8 cellular contexts compared by ENCODE assay signal in genomic region chr7:82017334-82017943, GRCh38.
DNase-seq lines count a peak whose midpoint lies in the region; ATAC-seq and TF ChIP-seq lines count a peak whose summit lies in the region.

No MANE protein-coding gene starts in this region.

- no peak overlapping the region for H3K27ac ChIP-seq in C4-2B
- H3K27ac ChIP-seq in stomach: no peak overlapping the region
- no peak overlapping the region for H3K27ac ChIP-seq in uterus

- H3K27me3 ChIP-seq in stomach: no peaks in the 10 kb centered on the region
- no peaks in the 10 kb centered on the region for H3K27me3 ChIP-seq in uterus

- ATAC-seq in left lobe of liver: peak; percentile 70
- ATAC-seq in HG02798 (IDR thresholded peaks at IDR 0.05; ENCODE audit: poor library complexity, unreplicated experiment): no peak

- H3K4me1 ChIP-seq in stomach (no peaks in the 10 kb centered on the region), uterus (no peaks in the 10 kb centered on the region)

- DNase-seq in HT-29 (ENCODE audit: low spot score) (peak; percentile 47), amniotic epithelial cell (ENCODE audit: low read depth) (peak; percentile 53), left lobe of liver (ENCODE audit: low spot score) (no peak), GM19238 (ENCODE audit: insufficient read length, low spot score) (no peak), stomach (no peak), uterus (no peak)

- H3K36me3 ChIP-seq in stomach: no peaks in the 10 kb centered on the region
- no peaks in the 10 kb centered on the region for H3K36me3 ChIP-seq in uterus

- TF ChIP-seq CTCF in C4-2B (conservative IDR thresholded peaks at IDR 0.05) (peak; percentile 81), stomach (IDR thresholded peaks at IDR 0.05) (peak in 3 of 7 experiments; percentile 12 to 31 (median 23)), uterus (IDR thresholded peaks at IDR 0.05) (peak in 2 of 4 experiments; percentile 10 to 21)

- TF ChIP-seq POLR2A in stomach (IDR thresholded peaks at IDR 0.05) (no peak), uterus (IDR thresholded peaks at IDR 0.05) (no peak)

- WGBS in stomach, 5 donors: 73 to 84% (median 78%) methylated on average over 1 of the region's 1 CpG

- H3K9me3 ChIP-seq in stomach (no peaks in the 10 kb centered on the region), uterus (no peaks in the 10 kb centered on the region)

- H3K4me3 ChIP-seq in stomach (no peak overlapping the region), uterus (no peak overlapping the region)

- no peak for TF ChIP-seq EP300 in stomach (IDR thresholded peaks at IDR 0.05)

- intact Hi-C loops in stomach (cut with DNase I; ENCODE audit: low total_unique reads) (loop anchor here (5.0 kb wide), 1 partner anchor 520 kb away; no protein-coding TSS in a partner anchor), uterus (cut with DNase I; ENCODE audit: low total_unique reads) (no loop called here)

Comparison
In these comparisons a context has a peak if more than half of its experiments do, and no peak if none do; other contexts are left out.
1. DNase-seq: peak in HT-29 (single experiment) and amniotic epithelial cell (single experiment); none in left lobe of liver (single experiment), GM19238 (single experiment), stomach (single experiment) and uterus (0 of 2).